ENCODE assay signal across 14 cellular contexts in the genomic region with DNA sequence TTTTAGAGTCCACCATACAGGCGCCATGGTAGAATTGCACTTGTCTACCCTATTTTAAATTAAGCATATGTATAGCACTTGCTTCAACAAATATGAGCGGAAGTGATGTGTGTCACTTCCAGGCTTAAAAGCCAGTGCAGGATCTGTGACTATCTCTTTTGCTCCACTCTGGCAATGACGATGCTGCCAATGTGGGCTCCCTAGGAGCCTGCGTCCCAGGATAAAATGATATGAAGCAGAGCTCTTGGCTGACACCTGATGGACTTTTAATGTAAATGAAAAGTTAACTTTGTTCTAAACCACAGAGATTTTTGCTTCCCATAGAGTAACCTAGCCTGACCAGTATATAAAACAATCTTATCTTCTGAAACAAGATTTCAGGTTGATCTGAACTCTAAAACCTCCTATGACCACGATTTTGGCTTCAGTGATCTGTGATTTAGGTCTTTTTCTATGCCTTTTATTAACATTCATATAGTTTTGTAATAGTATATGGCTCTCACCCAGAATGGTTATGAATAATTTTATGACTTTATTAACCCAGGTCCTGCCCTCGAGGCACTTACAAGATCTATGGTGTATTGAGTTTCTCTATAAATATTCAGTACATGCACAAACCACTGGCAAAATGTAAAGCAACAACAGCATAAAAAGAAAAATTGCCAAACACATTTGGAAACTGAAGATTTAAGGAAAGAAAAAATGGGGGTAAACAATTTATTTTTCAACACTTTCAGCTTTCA.
DNase-seq lines count a peak whose midpoint lies in the region; ATAC-seq and TF ChIP-seq lines count a peak whose summit lies in the region.
"Had no signal": no experiment of that assay in that cellular context is flagged by ENCODE, and none has a peak within 500 bp of the region (broad histone marks: within the 10 kb centered on the region; RNA-seq: fewer than 3 reads in every experiment).

No MANE protein-coding gene starts in this region.

- no peak overlapping the region for H3K4ac ChIP-seq in IMR-90 (ENCODE audit: low read depth, low read length)

- no peak overlapping the region for H3K27ac ChIP-seq in IMR-90 (ENCODE audit: insufficient read depth, low read length)
- H3K27ac ChIP-seq in hepatocyte, result no peak overlapping the region
- H3K27ac ChIP-seq: thoracic aorta had no signal

- H2BK20ac ChIP-seq in IMR-90 (ENCODE audit: low read depth, low read length), result no peak overlapping the region

- H4K20me1 ChIP-seq in IMR-90 (ENCODE audit: insufficient read depth, low read length) (no peaks in the 10 kb centered on the region), hepatocyte (ENCODE audit: insufficient read depth, poor library complexity, severe bottlenecking) (no peaks in the 10 kb centered on the region)

- POLR2A ChIA-PET in BJ (lab: Charles Lee), result no interaction called here
- POLR2A ChIA-PET in IMR-90 (lab: Charles Lee; ENCODE audit: unreplicated experiment), result no interaction called here

- H3K9ac ChIP-seq in IMR-90 (ENCODE audit: low read depth, low read length), result no peak overlapping the region

- CTCF ChIA-PET in BJ (lab: Yijun Ruan, JAX) (interaction anchor here (0.6 kb wide), 1 partner anchor 18 kb away, joined by 3 read pairs; no protein-coding TSS in a partner anchor), IMR-90 (lab: Yijun Ruan, JAX) (no interaction called here)

- no peak overlapping the region for H4K5ac ChIP-seq in IMR-90 (ENCODE audit: low read depth, low read length)

- H3K4me1 ChIP-seq in IMR-90 (ENCODE audit: control insufficient read depth, insufficient read depth, low read length), result no peaks in the 10 kb centered on the region
- no peaks in the 10 kb centered on the region for H3K4me1 ChIP-seq in hepatocyte (ENCODE audit: insufficient read depth)

- no peak overlapping the region for H4K8ac ChIP-seq in IMR-90 (ENCODE audit: low read depth in 2 of 2, low read length in 2 of 2)

- TF ChIP-seq CTCF in BJ (IDR thresholded peaks at IDR 0.05; ENCODE audit: insufficient read depth, low read depth, low read length) (0 out of 2 replicates have a peak, but pooled peaks have one; percentile 2), IMR-90 (conservative IDR thresholded peaks at IDR 0.05; ENCODE audit: low read depth, low read length) (peak; percentile 14; the same call in 1 of the 2 replicates), hepatocyte (IDR thresholded peaks at IDR 0.05; ENCODE audit: poor library complexity) (peak; percentile 36)

- no peak overlapping the region for H2BK15ac ChIP-seq in IMR-90 (ENCODE audit: low read depth, low read length)

- ATAC-seq in IMR-90 (ENCODE audit: low read depth) (peak; percentile 37; the same call in 1 of the 2 replicates), GM21381 (IDR thresholded peaks at IDR 0.05; ENCODE audit: unreplicated experiment) (no peak), GM18861 (IDR thresholded peaks at IDR 0.05; ENCODE audit: unreplicated experiment) (no peak)
- ATAC-seq: activated CD4-positive, alpha-beta T cell treated with anti-CD3 and anti-CD28 coated beads for 36 hours had no signal

- H3K18ac ChIP-seq in IMR-90 (ENCODE audit: low read depth, low read length), result no peak overlapping the region

- H3K9me3 ChIP-seq in IMR-90 (ENCODE audit: control insufficient read depth, insufficient read depth, low read length) (no peaks in the 10 kb centered on the region), hepatocyte (ENCODE audit: low read depth) (no peaks in the 10 kb centered on the region)
- H3K9me3 ChIP-seq: thoracic aorta had no signal

- no peaks in the 10 kb centered on the region for H3K36me3 ChIP-seq in BJ (ENCODE audit: control insufficient read depth, insufficient read depth, low read length)
- H3K36me3 ChIP-seq in IMR-90 (ENCODE audit: control insufficient read depth, insufficient read depth, low read length), result no peaks in the 10 kb centered on the region
- H3K36me3 ChIP-seq in hepatocyte (replicated peaks; ENCODE audit: insufficient read depth, low read depth), result no peaks in the 10 kb centered on the region
- H3K36me3 ChIP-seq: thoracic aorta had no signal

- H3K9me2 ChIP-seq in hepatocyte (replicated peaks; ENCODE audit: insufficient read depth), result no peaks in the 10 kb centered on the region

- H3K79me1 ChIP-seq in IMR-90 (ENCODE audit: low read depth in 1 of 2, low read length in 2 of 2), result no peaks in the 10 kb centered on the region

- no peak overlapping the region for H2AK9ac ChIP-seq in IMR-90 (replicated peaks; ENCODE audit: low read depth, low read length, poor library complexity)

- BruUV-seq in IMR-90 (replicated peaks; lab: Mats Ljungman, UMichigan), result no TSS peak

- WGBS in IMR-90 (ENCODE audit: extremely low coverage in 2 of 2, insufficient read length in 1 of 2), 2 experiments, result 90% methylated on average over 2 of the region's 6 CpGs; no CpG with 5 or more reads in 1 of the 2 experiments
- WGBS in hepatocyte (ENCODE audit: low lambda C conversion rate, missing lambda C conversion rate), result 58% methylated on average over 6 of the region's 6 CpGs

- H2AK5ac ChIP-seq in IMR-90 (ENCODE audit: low read depth, low read length), result no peak overlapping the region

- no peaks in the 10 kb centered on the region for H3K9me1 ChIP-seq in IMR-90 (ENCODE audit: insufficient read depth, low read length)

- intact Hi-C loops in IMR-90 (cut with micrococcal nuclease), result no loop called here

- H3K56ac ChIP-seq in IMR-90 (ENCODE audit: extremely low read depth, insufficient read depth, low read length), result no peak overlapping the region

- in situ Hi-C loops in IMR-90 (cut with MboI; ENCODE audit: low sequenced_read_pairs), result no loop called here

- H4K91ac ChIP-seq in IMR-90 (ENCODE audit: insufficient read depth, low read depth, low read length), result no peak overlapping the region

- no peak for TF ChIP-seq POLR2A in IMR-90 (IDR thresholded peaks at IDR 0.05; ENCODE audit: low read depth, low read length)

- H2AFZ ChIP-seq in IMR-90 (replicated peaks; ENCODE audit: low read length, poor library complexity), result no peak overlapping the region
- no peak overlapping the region for H2AFZ ChIP-seq in hepatocyte

- H3K4me3 ChIP-seq in BJ (ENCODE audit: low read depth, low read length) (no peak overlapping the region), IMR-90 (ENCODE audit: insufficient read depth, low read depth, low read length) (no peak overlapping the region), hepatocyte (no peak overlapping the region)
- H3K4me3 ChIP-seq: thoracic aorta had no signal

- no peaks in the 10 kb centered on the region for H3K79me2 ChIP-seq in hepatocyte

- dilution Hi-C loops in IMR-90 (cut with HindIII; ENCODE audit: low sequenced_read_pairs, unreplicated experiment), result no loop called here

- H3K14ac ChIP-seq in IMR-90 (replicated peaks; ENCODE audit: low read depth, low read length), result no peak overlapping the region

- DNase-seq in BJ (ENCODE audit: low read depth), result no peak
- DNase-seq in IMR-90, result peak; percentile 1
- DNase-seq in SK-N-DZ (ENCODE audit: low spot score), result peak; percentile 32
- DNase-seq in hepatocyte (ENCODE audit: low spot score), result peak; percentile 30
- DNase-seq in inferior parietal cortex (ENCODE audit: extremely low spot score), result no peak
- DNase-seq in NCI-H1930 (lab: John Stamatoyannopoulos, UW), result no peak
- DNase-seq: activated CD4-positive, alpha-beta T cell treated with anti-CD3 and anti-CD28 coated beads for 36 hours; activated effector memory CD4-positive, alpha-beta T cell treated with anti-CD3 and anti-CD28 coated beads, Interleukin-2, amount 50 U/mL, for 16 hours; C1 segment of cervical spinal cord; NCI-H1105; Right ventricle myocardium superior had no signal

- no peak overlapping the region for H2BK5ac ChIP-seq in IMR-90 (ENCODE audit: low read depth, low read length, poor library complexity, severe bottlenecking)

- peak; percentile 10; the same call in 1 of the 2 replicates for TF ChIP-seq RAD21 in IMR-90 (IDR thresholded peaks at IDR 0.05; ENCODE audit: low read length)

- no peaks in the 10 kb centered on the region for H3K27me3 ChIP-seq in BJ (ENCODE audit: control insufficient read depth, insufficient read depth, low read length)
- H3K27me3 ChIP-seq in IMR-90 (ENCODE audit: control insufficient read depth, insufficient read depth, low read length), result no peaks in the 10 kb centered on the region
- no peaks in the 10 kb centered on the region for H3K27me3 ChIP-seq in hepatocyte

- H3K4me2 ChIP-seq in IMR-90 (ENCODE audit: low read depth, low read length), result no peak overlapping the region
- H3K4me2 ChIP-seq in hepatocyte, result no peak overlapping the region

- H3K23ac ChIP-seq in IMR-90 (ENCODE audit: low read depth, low read length), result no peak overlapping the region

- no peak overlapping the region for H2BK120ac ChIP-seq in IMR-90 (ENCODE audit: low read depth, low read length)

TF ChIP-seq in IMR-90, 13 proteins besides CTCF, POLR2A, EP300 and RAD21 (continues in another document):
- no peak for TF ChIP-seq SMC3 (IDR thresholded peaks at IDR 0.05; ENCODE audit: low read depth, low read length)
- no peak for TF ChIP-seq RCOR1 (IDR thresholded peaks at IDR 0.05; ENCODE audit: insufficient replicate concordance, low read length)
- no peak for TF ChIP-seq MXI1 (IDR thresholded peaks at IDR 0.05; ENCODE audit: borderline replicate concordance, low read depth, low read length)
- TF ChIP-seq NFE2L2 (IDR thresholded peaks at IDR 0.05; ENCODE audit: low read depth, low read length), result no peak
- TF ChIP-seq, protein P1, sequence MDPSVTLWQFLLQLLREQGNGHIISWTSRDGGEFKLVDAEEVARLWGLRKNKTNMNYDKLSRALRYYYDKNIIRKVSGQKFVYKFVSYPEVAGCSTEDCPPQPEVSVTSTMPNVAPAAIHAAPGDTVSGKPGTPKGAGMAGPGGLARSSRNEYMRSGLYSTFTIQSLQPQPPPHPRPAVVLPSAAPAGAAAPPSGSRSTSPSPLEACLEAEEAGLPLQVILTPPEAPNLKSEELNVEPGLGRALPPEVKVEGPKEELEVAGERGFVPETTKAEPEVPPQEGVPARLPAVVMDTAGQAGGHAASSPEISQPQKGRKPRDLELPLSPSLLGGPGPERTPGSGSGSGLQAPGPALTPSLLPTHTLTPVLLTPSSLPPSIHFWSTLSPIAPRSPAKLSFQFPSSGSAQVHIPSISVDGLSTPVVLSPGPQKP (IDR thresholded peaks at IDR 0.05; ENCODE audit: borderline replicate concordance, low read depth, low read length), result no peak
- no peak for TF ChIP-seq BHLHE40 (IDR thresholded peaks at IDR 0.05; ENCODE audit: low read depth, low read length)
- TF ChIP-seq MAZ (IDR thresholded peaks at IDR 0.05; ENCODE audit: borderline replicate concordance, low read depth, low read length), result no peak
- TF ChIP-seq RFX5 (IDR thresholded peaks at IDR 0.05; ENCODE audit: low read depth, low read length), result no peak
- TF ChIP-seq CEBPB (IDR thresholded peaks at IDR 0.05; ENCODE audit: low read depth, low read length), result no peak
- no peak for TF ChIP-seq FOS (IDR thresholded peaks at IDR 0.05; ENCODE audit: low read depth, low read length)
- TF ChIP-seq MAFK (IDR thresholded peaks at IDR 0.05; ENCODE audit: low read depth, low read length), result no peak
- TF ChIP-seq CHD1 (IDR thresholded peaks at IDR 0.05; ENCODE audit: low read depth, low read length), result no peak

Comparison
In these comparisons a context has a peak if more than half of its experiments do, and no peak if none do; other contexts are left out.
1. DNase-seq: peak in IMR-90 (single experiment), SK-N-DZ (single experiment) and hepatocyte (single experiment); none in BJ (single experiment), inferior parietal cortex (single experiment) and NCI-H1930 (0 of 2).
2. Peak in every context shown above with its lines, with median percentiles within 50 percentile points of each other: CTCF ChIP-seq.